In genomic region chr3:186496635-186497034, GRCh38 we compare ENCODE assay signal across 6 cellular contexts.
"Had no signal": no experiment of that assay in that cellular context is flagged by ENCODE, and none has a peak within 500 bp of the region (broad histone marks: within the 10 kb centered on the region; RNA-seq: fewer than 3 reads in every experiment).

No MANE protein-coding gene starts in this region.

- DNase-seq: GM23248, GOT3, H7, IMR-90 had no signal

- H3K27ac ChIP-seq: GM23248 had no signal

- H3K9ac ChIP-seq: GM23248 had no signal

- H3K36me3 ChIP-seq: HAP-1 had no signal

- H3K4me1 ChIP-seq: HAP-1 had no signal

- H3K4me3 ChIP-seq: GM23248, HAP-1 had no signal

- H3K9me3 ChIP-seq: HAP-1 had no signal

- ATAC-seq: HCT116 had no signal
